ENCODE assay signal across 8 cellular contexts in genomic region chr3:14145670-14146380, GRCh38. TPM values are rescaled to one million over a fixed set of nuclear protein-coding genes. Genes with fewer than 3 reads are reported as not detected.
DNase-seq lines count a peak whose midpoint lies in the region; TF ChIP-seq lines count a peak whose summit lies in the region.
"Had no signal": no experiment of that assay in that cellular context is flagged by ENCODE, and none has a peak within 500 bp of the region (broad histone marks: within the 10 kb centered on the region; RNA-seq: fewer than 3 reads in every experiment).

No MANE protein-coding gene starts in this region.

- intact Hi-C loops in left ventricle myocardium inferior (cut with micrococcal nuclease): no loop called here

- CTCF ChIA-PET in HEK293 (lab: Yijun Ruan, JAX): interaction anchor here (1.0 to 1.2 kb wide), 4 partner anchors 20 to 250 kb away, joined by 3 to 5 read pairs (median 3); no protein-coding TSS in a partner anchor

- no peak for TF ChIP-seq CTCF in HEK293 (tag by site-specific recombination; IDR thresholded peaks at IDR 0.05)
- 0 out of 2 replicates have a peak, but pooled peaks have one; percentile 8 for TF ChIP-seq CTCF in WERI-Rb-1 (IDR thresholded peaks at IDR 0.05; ENCODE audit: low read depth, low read length)
- TF ChIP-seq CTCF in left ventricle myocardium inferior (IDR thresholded peaks at IDR 0.05; ENCODE audit: borderline replicate concordance): no peak
- no peak for TF ChIP-seq CTCF in smooth muscle cell (IDR thresholded peaks at IDR 0.05; ENCODE audit: borderline replicate concordance, insufficient read depth, poor library complexity, severe bottlenecking)

- no peaks in the 10 kb centered on the region for H4K20me1 ChIP-seq in smooth muscle cell (ENCODE audit: low read depth)

- H3F3A ChIP-seq in smooth muscle cell (ENCODE audit: low read depth): peaks cover 25% of the 10 kb centered on the region

- DNase-seq in WERI-Rb-1: no peak
- DNase-seq in left ventricle myocardium inferior: no peak
- DNase-seq in smooth muscle cell (lab: John Stamatoyannopoulos, UW; ENCODE audit: unreplicated experiment): no peak
- DNase-seq in Ammon's horn (ENCODE audit: low spot score): no peak
- DNase-seq in SW 1271 (lab: John Stamatoyannopoulos, UW): no peak
- DNase-seq in NCI-H2196 treated with DMSO at 0.1 percent for 48 hours (lab: John Stamatoyannopoulos, UW; ENCODE audit: unreplicated experiment): no peak
- DNase-seq: NCI-H69 had no signal

- H3K27me3 ChIP-seq in WERI-Rb-1 (ENCODE audit: insufficient read depth, low read depth, severe bottlenecking) (no peaks in the 10 kb centered on the region), left ventricle myocardium inferior (ENCODE audit: low read depth) (no peaks in the 10 kb centered on the region), smooth muscle cell (ENCODE audit: low read depth) (no peaks in the 10 kb centered on the region)

- H3K9me3 ChIP-seq in HEK293 (ENCODE audit: control insufficient read depth, insufficient read depth, low read depth, low read length) (no peaks in the 10 kb centered on the region), WERI-Rb-1 (ENCODE audit: severe bottlenecking) (no peaks in the 10 kb centered on the region), left ventricle myocardium inferior (replicated peaks) (no peaks in the 10 kb centered on the region), smooth muscle cell (replicated peaks; ENCODE audit: low read depth) (no peaks in the 10 kb centered on the region)

- POLR2A ChIA-PET in HEK293 (lab: Yijun Ruan, JAX): interaction anchor here (1.2 to 3.6 kb wide), 4 partner anchors 8 to 33 kb away, joined by 3 to 12 read pairs (median 6); partner anchors contain the start of genes CHCHD4, LSM3, TMEM43 and XPC

- H2AFZ ChIP-seq in smooth muscle cell (ENCODE audit: low read depth): no peak overlapping the region

- H3K4me1 ChIP-seq in HEK293 (ENCODE audit: control insufficient read depth, insufficient read depth, low read length): peaks cover 11% of the 10 kb centered on the region
- H3K4me1 ChIP-seq in left ventricle myocardium inferior: peaks cover 55% of the 10 kb centered on the region
- peaks cover 11% of the 10 kb centered on the region for H3K4me1 ChIP-seq in smooth muscle cell (ENCODE audit: low read depth)

- H3K79me2 ChIP-seq in smooth muscle cell (ENCODE audit: low read depth): no peaks in the 10 kb centered on the region

- H3K4me3 ChIP-seq in HEK293 (ENCODE audit: low read depth, low read length): no peak overlapping the region
- no peak overlapping the region for H3K4me3 ChIP-seq in WERI-Rb-1 (ENCODE audit: low read depth, low read length)
- H3K4me3 ChIP-seq in left ventricle myocardium inferior: no peak overlapping the region
- no peak overlapping the region for H3K4me3 ChIP-seq in smooth muscle cell

- no peak overlapping the region for H3K4me2 ChIP-seq in smooth muscle cell

- H3K36me3 ChIP-seq in HEK293 (ENCODE audit: control insufficient read depth in 2 of 2, insufficient read depth in 1 of 2, low read length in 2 of 2) (peaks cover 0 to 70% of the 10 kb centered on the region in 2 experiments; a peak in 2 of 3 replicates), WERI-Rb-1 (peaks cover 57% of the 10 kb centered on the region), left ventricle myocardium inferior (peaks cover 54% of the 10 kb centered on the region), smooth muscle cell (ENCODE audit: low read depth) (no peaks in the 10 kb centered on the region)

- 93% methylated on average over 10 of the region's 10 CpGs for WGBS in smooth muscle cell (ENCODE audit: low lambda C conversion rate)

- no peak overlapping the region for H3K27ac ChIP-seq in HEK293 (ENCODE audit: extremely low read depth, low read depth, low read length)
- H3K27ac ChIP-seq in WERI-Rb-1: no peak overlapping the region
- peak overlapping the region; percentile 89 for H3K27ac ChIP-seq in left ventricle myocardium inferior (replicated peaks)
- peak overlapping the region; percentile 100 for H3K27ac ChIP-seq in smooth muscle cell (ENCODE audit: low read depth)

- H3K9ac ChIP-seq in smooth muscle cell (ENCODE audit: low read depth): no peak overlapping the region

TF ChIP-seq in HEK293, 187 proteins besides CTCF, POLR2A, EP300 and RAD21:
- no peak for TF ChIP-seq ZNF148 (tag by site-specific recombination; IDR thresholded peaks at IDR 0.05; ENCODE audit: borderline replicate concordance)
- TF ChIP-seq SCRT2 (tag by site-specific recombination; IDR thresholded peaks at IDR 0.05): peak; percentile 68
- TF ChIP-seq ZNF214 (tag by site-specific recombination; IDR thresholded peaks at IDR 0.05; ENCODE audit: borderline replicate concordance): no peak
- TF ChIP-seq OSR2 (tag by site-specific recombination; IDR thresholded peaks at IDR 0.05): no peak
- TF ChIP-seq SETDB1 (IDR thresholded peaks at IDR 0.05; ENCODE audit: insufficient read length, low read length): no peak
- no peak for TF ChIP-seq ZNF704 (tag by site-specific recombination; IDR thresholded peaks at IDR 0.05)
- TF ChIP-seq ZNF623 (tag by site-specific recombination; IDR thresholded peaks at IDR 0.05): no peak
- TF ChIP-seq ZNF701 (tag by site-specific recombination; IDR thresholded peaks at IDR 0.05): no peak

RNA-seq across cellular contexts. Expression of gene TMEM43, which starts 21.0 kb away (rescaled TPM):
- 44.4 TPM for total RNA-seq in left ventricle myocardium inferior
- total RNA-seq in smooth muscle cell: 76.8 and 81.1 TPM in 2 replicates
- 59.0 and 60.1 TPM in 2 replicates for polyA plus RNA-seq in smooth muscle cell

RNA-seq across cellular contexts. Expression of gene CHCHD4, which starts 21.2 kb away (rescaled TPM):
- total RNA-seq in left ventricle myocardium inferior (37.6 TPM), smooth muscle cell (8.7 and 11.2 TPM in 2 replicates)
- 9.5 and 12.0 TPM in 2 replicates for polyA plus RNA-seq in smooth muscle cell

RNA-seq across cellular contexts. Expression of gene XPC, which starts 32.6 kb away (rescaled TPM):
- total RNA-seq in left ventricle myocardium inferior (10.4 TPM), smooth muscle cell (20.9 and 31.1 TPM in 2 replicates)
- polyA plus RNA-seq in smooth muscle cell: 23.8 and 28.1 TPM in 2 replicates

RNA-seq across cellular contexts. Expression of gene LSM3, which starts 32.8 kb away (rescaled TPM):
- total RNA-seq in left ventricle myocardium inferior: 16.8 TPM
- total RNA-seq in smooth muscle cell: 18.3 and 22.6 TPM in 2 replicates
- 31.0 and 31.9 TPM in 2 replicates for polyA plus RNA-seq in smooth muscle cell

Comparison
In these comparisons a context has a peak if more than half of its experiments do, and no peak if none do; other contexts are left out.
1. H3K27ac ChIP-seq: peak in left ventricle myocardium inferior (single experiment) and smooth muscle cell (single experiment); none in HEK293 (single experiment) and WERI-Rb-1 (single experiment).